Comparison of ENCODE assay signal across 9 cellular contexts in the genomic region with DNA sequence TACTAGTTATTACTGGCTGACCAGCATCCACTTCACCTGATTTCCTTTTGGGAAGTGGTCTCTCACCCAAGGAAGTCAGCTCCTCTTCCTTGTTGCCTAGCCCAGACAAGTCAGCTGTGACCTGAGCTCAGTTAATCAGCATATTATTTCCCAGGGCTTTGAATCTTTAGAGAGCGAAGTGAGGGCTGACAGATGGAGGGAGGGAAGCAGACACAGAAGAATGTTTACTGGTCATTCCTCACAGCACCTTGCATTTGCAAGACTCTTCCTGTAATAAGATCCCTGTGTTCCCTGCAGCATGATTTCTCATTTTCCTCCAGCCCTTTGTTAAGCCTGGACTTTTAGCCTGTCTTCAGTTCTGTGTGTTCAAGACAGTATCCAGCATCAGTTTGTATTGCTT. TPM values are rescaled to one million over a fixed set of nuclear protein-coding genes. Genes with fewer than 3 reads are reported as not detected.
A peak's percentile ranks its signal among the peaks of the same experiment; 100 is the strongest.
DNase-seq lines count a peak whose midpoint lies in the region; ATAC-seq and TF ChIP-seq lines count a peak whose summit lies in the region.
"Had no signal": no experiment of that assay in that cellular context is flagged by ENCODE, and none has a peak within 500 bp of the region (broad histone marks: within the 10 kb centered on the region; RNA-seq: fewer than 3 reads in every experiment).

No MANE protein-coding gene starts in this region.

- no peaks in the 10 kb centered on the region for H3K27me3 ChIP-seq in left ventricle myocardium inferior (ENCODE audit: low read depth)

- H3K27ac Mint-ChIP-seq in MCF 10A (ENCODE audit: low read depth, unreplicated experiment): peak overlapping the region; percentile 60
- H3K27ac Mint-ChIP-seq in memory B cell: peak overlapping the region; percentile 7

- H3K4me2 ChIP-seq in OCI-LY7 (ENCODE audit: low read length): no peak overlapping the region

- 0 out of 2 replicates have a peak, but pooled peaks cover 3% of the 10 kb centered on the region for H3K9me2 ChIP-seq in OCI-LY7 (ENCODE audit: insufficient read depth, low read length)

- TF ChIP-seq CTCF in MCF 10A (IDR thresholded peaks at IDR 0.05; ENCODE audit: unreplicated experiment) (no peak), OCI-LY7 (conservative IDR thresholded peaks at IDR 0.05; ENCODE audit: low read length) (no peak), left ventricle myocardium inferior (IDR thresholded peaks at IDR 0.05; ENCODE audit: borderline replicate concordance) (no peak)

- no peak overlapping the region for H2AFZ ChIP-seq in OCI-LY7 (ENCODE audit: low read length)

- in situ Hi-C loops in Caki2 (cut with HindIII; ENCODE audit: low pct_unique_long_range_greater_than_20kb, low sequenced_read_pairs): no loop called here

- H3K9me3 ChIP-seq in OCI-LY7 (ENCODE audit: low read length): no peaks in the 10 kb centered on the region
- no peaks in the 10 kb centered on the region for H3K9me3 ChIP-seq in left ventricle myocardium inferior (replicated peaks)

- H3K4me3 ChIP-seq in OCI-LY7 (ENCODE audit: low read depth, low read length, poor library complexity, severe bottlenecking): no peak overlapping the region
- H3K4me3 ChIP-seq in left ventricle myocardium inferior: no peak overlapping the region

- H3K36me3 Mint-ChIP-seq in MCF 10A (ENCODE audit: insufficient read depth, unreplicated experiment) (peaks cover 5% of the 10 kb centered on the region), memory B cell (peaks cover 30% of the 10 kb centered on the region)
- H3K36me3 Mint-ChIP-seq: natural killer cell had no signal

- H3K4me3 Mint-ChIP-seq in MCF 10A (ENCODE audit: unreplicated experiment) (peak overlapping the region; percentile 21), memory B cell (no peak overlapping the region)
- H3K4me3 Mint-ChIP-seq: natural killer cell had no signal

- H3K9me3 Mint-ChIP-seq in MCF 10A (ENCODE audit: unreplicated experiment) (peaks cover 10% of the 10 kb centered on the region), memory B cell (peaks cover 2% of the 10 kb centered on the region)
- H3K9me3 Mint-ChIP-seq: natural killer cell had no signal

- H3K27me3 Mint-ChIP-seq in MCF 10A (ENCODE audit: insufficient read depth, unreplicated experiment) (no peaks in the 10 kb centered on the region), memory B cell (no peaks in the 10 kb centered on the region)

- CTCF ChIA-PET in MCF 10A (lab: Yijun Ruan, JAX) (interaction anchor here (0.9 kb wide), 1 partner anchor 13 kb away, joined by 3 read pairs; no protein-coding TSS in a partner anchor), OCI-LY7 (lab: Charles Lee; ENCODE audit: unreplicated experiment) (no interaction called here)

- ATAC-seq in memory B cell (ENCODE audit: low read depth): no peak
- no peak for ATAC-seq in HG03039 (IDR thresholded peaks at IDR 0.05; ENCODE audit: unreplicated experiment)
- no peak for ATAC-seq in HG03196 (IDR thresholded peaks at IDR 0.05; ENCODE audit: unreplicated experiment)

- H3K79me2 ChIP-seq in OCI-LY7 (ENCODE audit: insufficient read depth, low read depth, low read length): no peaks in the 10 kb centered on the region

- BruUV-seq in MCF 10A (replicated peaks; lab: Mats Ljungman, UMichigan): no TSS peak
- BruUV-seq in OCI-LY7 (replicated peaks; lab: Mats Ljungman, UMichigan): no TSS peak

- POLR2A ChIA-PET in MCF 10A (lab: Yijun Ruan, JAX): interaction anchor here (0.6 kb wide), 1 partner anchor 21 kb away, joined by 3 read pairs; no protein-coding TSS in a partner anchor
- POLR2A ChIA-PET in OCI-LY7 (lab: Charles Lee): interaction anchor here (0.6 to 0.9 kb wide), 2 partner anchors 14 to 763 kb away, joined by 3 read pairs; no protein-coding TSS in a partner anchor

- 0 out of 2 replicates have a peak, but pooled peaks cover 5% of the 10 kb centered on the region for H4K20me1 ChIP-seq in OCI-LY7 (ENCODE audit: insufficient read depth, low read length)

- H3K27ac ChIP-seq in OCI-LY7 (ENCODE audit: low read depth, low read length, poor library complexity, severe bottlenecking) (no peak overlapping the region), left ventricle myocardium inferior (replicated peaks) (no peak overlapping the region)

- intact Hi-C loops in MCF 10A (cut with micrococcal nuclease): loop anchor here (5.0 kb wide), 1 partner anchor 47 kb away; no protein-coding TSS in a partner anchor
- intact Hi-C loops in OCI-LY7 (cut with micrococcal nuclease; ENCODE audit: unreplicated experiment): no loop called here
- intact Hi-C loops in left ventricle myocardium inferior (cut with micrococcal nuclease): no loop called here

- H3K4me1 ChIP-seq in OCI-LY7 (ENCODE audit: insufficient read depth, low read length, poor library complexity, severe bottlenecking): no peaks in the 10 kb centered on the region
- peaks cover 24% of the 10 kb centered on the region for H3K4me1 ChIP-seq in left ventricle myocardium inferior

- H3K36me3 ChIP-seq in OCI-LY7 (ENCODE audit: insufficient read depth, low read length) (peaks cover 13% of the 10 kb centered on the region), left ventricle myocardium inferior (no peaks in the 10 kb centered on the region)

- DNase-seq in Caki2 (ENCODE audit: low read depth): peak; percentile 9
- DNase-seq in LHCN-M2 (ENCODE audit: low read depth): peak; percentile 52
- peak; percentile 43 for DNase-seq in MCF 10A (ENCODE audit: unreplicated experiment)
- DNase-seq in memory B cell (ENCODE audit: low spot score in 2 of 2): no peak
- DNase-seq in OCI-LY7 (ENCODE audit: low spot score): no peak
- DNase-seq in left ventricle myocardium inferior: no peak
- DNase-seq: natural killer cell had no signal

- H3K4me1 Mint-ChIP-seq in MCF 10A (ENCODE audit: insufficient read depth, unreplicated experiment): peaks cover 32% of the 10 kb centered on the region
- H3K4me1 Mint-ChIP-seq in memory B cell: peaks cover 29% of the 10 kb centered on the region

RNA-seq across cellular contexts. Expression of a gene that starts 50.0 kb away (rescaled TPM):
- total RNA-seq in Caki2 (2014; rRNA removed; shearing (Covaris generic); ENCODE audit: low replicate concordance): 2.6 and 5.5 TPM in 2 replicates
- total RNA-seq in LHCN-M2 (2014; rRNA removed): 126 and 129 TPM in 2 replicates
- 24.7 TPM for polyA plus RNA-seq in LHCN-M2 (2012)
- 44.1 and 55.8 TPM in 2 replicates for total RNA-seq in MCF 10A (2022)
- 23.0 and 32.9 TPM in 2 replicates for total RNA-seq in OCI-LY7 (2014; rRNA removed; shearing (Covaris generic))
- total RNA-seq in OCI-LY7 (2022): 28.7 and 32.7 TPM in 2 replicates
- 9.2 TPM for total RNA-seq in left ventricle myocardium inferior

Comparison
In these comparisons a context has a peak if more than half of its experiments do, and no peak if none do; other contexts are left out.
1. DNase-seq: peak in Caki2 (single experiment), LHCN-M2 (single experiment) and MCF 10A (single experiment); none in memory B cell (0 of 2), OCI-LY7 (single experiment) and left ventricle myocardium inferior (single experiment).